9 cellular contexts compared by ENCODE assay signal in the genomic region with DNA sequence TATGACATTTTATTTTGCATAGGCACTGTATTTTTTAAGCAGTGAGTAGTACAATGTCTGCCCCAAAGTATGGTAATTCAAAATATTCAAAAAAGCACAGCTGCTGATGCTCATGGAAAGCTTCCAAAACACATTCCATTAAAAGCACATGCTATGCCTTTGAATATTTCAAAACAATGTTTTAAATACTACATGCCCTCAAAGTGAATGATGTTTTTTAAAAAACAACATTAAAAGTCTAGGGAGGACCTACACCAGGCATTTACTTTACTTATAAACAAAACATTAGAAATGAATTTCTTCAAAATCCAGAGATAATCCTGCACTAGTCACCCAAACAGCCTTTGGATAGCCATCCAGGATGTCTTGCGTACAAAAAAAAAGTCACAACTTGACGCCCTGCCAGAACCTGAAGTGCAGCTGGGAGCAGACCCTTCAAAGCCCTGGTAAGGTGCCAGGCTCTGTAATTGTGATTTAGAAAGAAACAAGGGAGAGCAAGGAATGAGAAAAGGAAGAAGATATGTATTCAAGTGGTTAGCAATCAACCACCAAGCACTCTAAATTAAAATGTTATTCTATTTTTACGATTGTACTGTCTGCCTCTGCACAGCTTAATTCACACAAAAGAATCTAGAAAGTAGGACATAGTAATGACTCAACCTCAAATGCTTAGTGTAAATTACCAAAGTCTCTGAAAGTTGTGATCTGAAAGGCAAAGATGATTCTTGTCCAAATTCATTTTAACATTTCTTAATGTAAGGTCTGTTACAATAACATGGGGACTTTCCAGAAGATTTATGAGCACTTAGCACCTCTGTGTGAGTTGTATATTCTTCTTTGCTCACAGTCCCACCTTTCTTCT. TPM values are rescaled to one million over a fixed set of nuclear protein-coding genes. Genes with fewer than 3 reads are reported as not detected.
DNase-seq lines count a peak whose midpoint lies in the region; ATAC-seq and TF ChIP-seq lines count a peak whose summit lies in the region.
"Had no signal": no experiment of that assay in that cellular context is flagged by ENCODE, and none has a peak within 500 bp of the region (broad histone marks: within the 10 kb centered on the region; RNA-seq: fewer than 3 reads in every experiment).

No MANE protein-coding gene starts in this region.

- WGBS in heart right ventricle, 2 donors = 3 to 5% methylated on average over 3 of the region's 3 CpGs

- H3K9me3 Mint-ChIP-seq in activated CD4-positive, alpha-beta memory T cell treated with anti-CD3 and anti-CD28 coated beads for 36 hours = peaks cover 41% of the 10 kb centered on the region
- H3K9me3 Mint-ChIP-seq in activated CD4-positive, alpha-beta memory T cell treated with anti-CD3 and anti-CD28 coated beads, Interleukin-2, amount 10 ng/mL, durations not matched to agents 7 days and 5 days = peaks cover 37% of the 10 kb centered on the region

- peak; percentile 16 for DNase-seq in activated CD4-positive, alpha-beta memory T cell treated with anti-CD3 and anti-CD28 coated beads for 36 hours
- no peak for DNase-seq in activated CD4-positive, alpha-beta memory T cell treated with anti-CD3 and anti-CD28 coated beads, Interleukin-2, amount 10 ng/mL, durations not matched to agents 7 days and 5 days
- peak; percentile 65 to 74 for DNase-seq in SJCRH30
- peak in 1 of 2 donors; percentile 48 for DNase-seq in heart right ventricle
- peak; percentile 40 for DNase-seq in stromal cell of bone marrow (ENCODE audit: low read depth)
- DNase-seq in kidney glomerular epithelial cell (lab: John Stamatoyannopoulos, UW) = no peak
- no peak for DNase-seq in NCI-H748 treated with DMSO at 0.1 percent for 48 hours (lab: John Stamatoyannopoulos, UW)
- DNase-seq: activated CD4-positive, CD25-positive, alpha-beta regulatory T cell had no signal

- CTCF ChIA-PET in activated CD4-positive, alpha-beta memory T cell treated with anti-CD3 and anti-CD28 coated beads for 36 hours (lab: Charles Lee) = interaction anchor here (1.0 kb wide), 1 partner anchor 293 kb away, joined by 3 read pairs; no protein-coding TSS in a partner anchor
- CTCF ChIA-PET in activated CD4-positive, alpha-beta memory T cell treated with anti-CD3 and anti-CD28 coated beads, Interleukin-2, amount 10 ng/mL, durations not matched to agents 7 days and 5 days (lab: Charles Lee) = no interaction called here

- no peak for TF ChIP-seq CTCF in heart right ventricle (IDR thresholded peaks at IDR 0.05)

- H3K36me3 Mint-ChIP-seq in activated CD4-positive, alpha-beta memory T cell treated with anti-CD3 and anti-CD28 coated beads for 36 hours = peaks cover 57% of the 10 kb centered on the region
- peaks cover 65% of the 10 kb centered on the region for H3K36me3 Mint-ChIP-seq in activated CD4-positive, alpha-beta memory T cell treated with anti-CD3 and anti-CD28 coated beads, Interleukin-2, amount 10 ng/mL, durations not matched to agents 7 days and 5 days (ENCODE audit: low read depth)

- ATAC-seq in heart right ventricle (peak in 7 of 8 donors; percentile 57 to 83 (median 73)), HG02973 (IDR thresholded peaks at IDR 0.05; ENCODE audit: unreplicated experiment) (no peak)

- H3K27me3 ChIP-seq in SJCRH30 (no peaks in the 10 kb centered on the region), heart right ventricle (no peaks in the 10 kb centered on the region)

- H3K27ac ChIP-seq in SJCRH30 = peak overlapping the region; percentile 13; the same call in 1 of the 2 replicates
- peak overlapping the region in 6 of 10 donors; percentile 21 to 41 (median 28) for H3K27ac ChIP-seq in heart right ventricle

- H3K36me3 ChIP-seq in SJCRH30 = peaks cover 2% of the 10 kb centered on the region; the same call in 1 of the 2 replicates
- H3K36me3 ChIP-seq in heart right ventricle = peaks cover 0 to 8% (median 0%) of the 10 kb centered on the region in 9 donors

- H3K4me3 ChIP-seq in SJCRH30 (no peak overlapping the region), heart right ventricle (peak overlapping the region in 3 of 10 donors; percentile 1 to 10 (median 5))

- H3K4me3 Mint-ChIP-seq in activated CD4-positive, alpha-beta memory T cell treated with anti-CD3 and anti-CD28 coated beads for 36 hours = no peak overlapping the region
- H3K4me3 Mint-ChIP-seq in activated CD4-positive, alpha-beta memory T cell treated with anti-CD3 and anti-CD28 coated beads, Interleukin-2, amount 10 ng/mL, durations not matched to agents 7 days and 5 days = no peak overlapping the region

- H3K4me1 ChIP-seq in SJCRH30 = peaks cover 12% of the 10 kb centered on the region
- H3K4me1 ChIP-seq in heart right ventricle = peaks cover 0 to 23% (median 14%) of the 10 kb centered on the region in 9 donors

- H3K9me3 ChIP-seq in SJCRH30 (replicated peaks) = no peaks in the 10 kb centered on the region
- H3K9me3 ChIP-seq in heart right ventricle = peaks cover 0 to 41% (median 26%) of the 10 kb centered on the region in 11 donors

- intact Hi-C loops in activated CD4-positive, alpha-beta memory T cell treated with anti-CD3 and anti-CD28 coated beads for 36 hours (cut with micrococcal nuclease) = loop anchor here (1.0 to 5.0 kb wide), 6 partner anchors 31 to 279 kb away; a partner anchor contains a TSS
- intact Hi-C loops in heart right ventricle (cut with DNase I) = loop anchor here in 1 of 10 donors (5.0 kb wide), 1 partner anchor 280 kb away; a partner anchor contains a TSS

- no peaks in the 10 kb centered on the region for H3K27me3 Mint-ChIP-seq in activated CD4-positive, alpha-beta memory T cell treated with anti-CD3 and anti-CD28 coated beads for 36 hours
- no peaks in the 10 kb centered on the region for H3K27me3 Mint-ChIP-seq in activated CD4-positive, alpha-beta memory T cell treated with anti-CD3 and anti-CD28 coated beads, Interleukin-2, amount 10 ng/mL, durations not matched to agents 7 days and 5 days

- H3K4me1 Mint-ChIP-seq in activated CD4-positive, alpha-beta memory T cell treated with anti-CD3 and anti-CD28 coated beads for 36 hours (ENCODE audit: low read depth) = peaks cover 29% of the 10 kb centered on the region
- H3K4me1 Mint-ChIP-seq in activated CD4-positive, alpha-beta memory T cell treated with anti-CD3 and anti-CD28 coated beads, Interleukin-2, amount 10 ng/mL, durations not matched to agents 7 days and 5 days = peaks cover 4% of the 10 kb centered on the region

- H3K27ac Mint-ChIP-seq in activated CD4-positive, alpha-beta memory T cell treated with anti-CD3 and anti-CD28 coated beads for 36 hours = peak overlapping the region; percentile 54
- no peak overlapping the region for H3K27ac Mint-ChIP-seq in activated CD4-positive, alpha-beta memory T cell treated with anti-CD3 and anti-CD28 coated beads, Interleukin-2, amount 10 ng/mL, durations not matched to agents 7 days and 5 days

- POLR2A ChIA-PET in activated CD4-positive, alpha-beta memory T cell treated with anti-CD3 and anti-CD28 coated beads for 36 hours (lab: Charles Lee) = no interaction called here
- POLR2A ChIA-PET in activated CD4-positive, alpha-beta memory T cell treated with anti-CD3 and anti-CD28 coated beads, Interleukin-2, amount 10 ng/mL, durations not matched to agents 7 days and 5 days (lab: Charles Lee) = interaction anchor here (1.0 kb wide), 1 partner anchor 23 kb away, joined by 3 read pairs; no protein-coding TSS in a partner anchor

RNA-seq across cellular contexts. Expression of a gene that starts 31.9 kb away (rescaled TPM):
- total RNA-seq in activated CD4-positive, alpha-beta memory T cell treated with anti-CD3 and anti-CD28 coated beads for 36 hours = 10 to 100 TPM; 23.4 TPM
- total RNA-seq in activated CD4-positive, alpha-beta memory T cell treated with anti-CD3 and anti-CD28 coated beads, Interleukin-2, amount 10 ng/mL, durations not matched to agents 7 days and 5 days = 10 to 100 TPM; 12.8 to 15.0 TPM
- 18.8 and 24.6 TPM in 2 replicates for total RNA-seq in SJCRH30 (2014; rRNA removed; shearing (Covaris generic))
- total RNA-seq in heart right ventricle = 10 to 100 TPM in 5 of 10 donors, 1 to 10 TPM in 5; 7.0 to 18.2 (median 10.2) TPM
- polyA plus RNA-seq in heart right ventricle = 10 to 100 TPM in 1 of 2 donors, 1 to 10 TPM in 1; 4.2 to 20.5 TPM

Comparison
In these comparisons a context has a peak if more than half of its experiments do, and no peak if none do; other contexts are left out.
1. DNase-seq: peak in activated CD4-positive, alpha-beta memory T cell treated with anti-CD3 and anti-CD28 coated beads for 36 hours (single experiment), SJCRH30 (2 of 2) and stromal cell of bone marrow (single experiment); none in activated CD4-positive, alpha-beta memory T cell treated with anti-CD3 and anti-CD28 coated beads, Interleukin-2, amount 10 ng/mL, durations not matched to agents 7 days and 5 days (single experiment), kidney glomerular epithelial cell (single experiment) and NCI-H748 treated with DMSO at 0.1 percent for 48 hours (single experiment).